Comparison of ENCODE assay signal across 5 cellular contexts in genomic region chr16:3501412-3501761, GRCh38. TPM values are rescaled to one million over a fixed set of nuclear protein-coding genes. Genes with fewer than 3 reads are reported as not detected.
DNase-seq lines count a peak whose midpoint lies in the region; TF ChIP-seq lines count a peak whose summit lies in the region.
"Not testable (repeated sequence)": the region's sequence is repeated elsewhere in the genome, so short reads cannot be mapped to it uniquely, and the experiment has no call there.

No MANE protein-coding gene starts in this region.

- H3K27ac Mint-ChIP-seq in activated CD4-positive, alpha-beta memory T cell treated with anti-CD3 and anti-CD28 coated beads for 36 hours = peak overlapping the region; percentile 91
- H3K27ac Mint-ChIP-seq in dendritic cell treated with granulocyte-macrophage colony-stimulating factor and Interleukin-4, amounts not matched to agents 40 ng/mL and 50 ng/mL, for 4 days = peak overlapping the region; percentile 85
- peak overlapping the region; percentile 78 to 89 (median 81) for H3K27ac Mint-ChIP-seq in immature natural killer cell

- intact Hi-C loops in activated CD4-positive, alpha-beta memory T cell treated with anti-CD3 and anti-CD28 coated beads for 36 hours (cut with micrococcal nuclease) = loop anchor here (2.0 to 10.0 kb wide), 4 partner anchors 73 to 349 kb away; partner anchors contain the start of genes NLRC3, OR1F1 and ZNF263
- intact Hi-C loops in dendritic cell treated with granulocyte-macrophage colony-stimulating factor and Interleukin-4, amounts not matched to agents 40 ng/mL and 50 ng/mL, for 4 days (cut with micrococcal nuclease) = loop anchor here (2.0 kb wide), 1 partner anchor 101 kb away; the partner anchor contains the start of genes ZNF174 and ZSCAN32

- not testable (repeated sequence) for H3K36me3 ChIP-seq in HUES48 (ENCODE audit: control insufficient read depth, insufficient read depth, low read length); parathyroid adenoma (ENCODE audit: control insufficient read depth, insufficient read depth, low read length)

- H3K9ac ChIP-seq in HUES48 (ENCODE audit: low read depth, low read length) (peak overlapping the region; percentile 59), parathyroid adenoma (peak overlapping the region; percentile 10)

- H3K27me3 Mint-ChIP-seq in activated CD4-positive, alpha-beta memory T cell treated with anti-CD3 and anti-CD28 coated beads for 36 hours; dendritic cell treated with granulocyte-macrophage colony-stimulating factor and Interleukin-4, amounts not matched to agents 40 ng/mL and 50 ng/mL, for 4 days: not testable (repeated sequence)
- peaks cover 6 to 14% (median 14%) of the 10 kb centered on the region in 3 donors for H3K27me3 Mint-ChIP-seq in immature natural killer cell (ENCODE audit: low read depth in 3 of 3)

- H3K79me2 ChIP-seq in parathyroid adenoma = peaks cover 10% of the 10 kb centered on the region

- H3K4me3 Mint-ChIP-seq in activated CD4-positive, alpha-beta memory T cell treated with anti-CD3 and anti-CD28 coated beads for 36 hours = peak overlapping the region; percentile 94
- H3K4me3 Mint-ChIP-seq in dendritic cell treated with granulocyte-macrophage colony-stimulating factor and Interleukin-4, amounts not matched to agents 40 ng/mL and 50 ng/mL, for 4 days = peak overlapping the region; percentile 82
- H3K4me3 Mint-ChIP-seq in immature natural killer cell = peak overlapping the region; percentile 85 to 92 (median 89)

- H3K36me3 Mint-ChIP-seq in activated CD4-positive, alpha-beta memory T cell treated with anti-CD3 and anti-CD28 coated beads for 36 hours = peaks cover 15% of the 10 kb centered on the region
- H3K36me3 Mint-ChIP-seq in dendritic cell treated with granulocyte-macrophage colony-stimulating factor and Interleukin-4, amounts not matched to agents 40 ng/mL and 50 ng/mL, for 4 days (ENCODE audit: low read depth) = peaks cover 27% of the 10 kb centered on the region
- H3K36me3 Mint-ChIP-seq in immature natural killer cell = not testable (repeated sequence)

- H3K27ac ChIP-seq in HUES48 (ENCODE audit: low read depth, low read length) (peak overlapping the region; percentile 87), parathyroid adenoma (peak overlapping the region; percentile 66)

- H3K4me1 ChIP-seq in HUES48 (ENCODE audit: control insufficient read depth, insufficient read depth, low read length); parathyroid adenoma: not testable (repeated sequence)

- CTCF ChIA-PET in activated CD4-positive, alpha-beta memory T cell treated with anti-CD3 and anti-CD28 coated beads for 36 hours (lab: Charles Lee) = interaction anchor here (0.9 to 2.4 kb wide), 3 partner anchors 44 to 351 kb away, joined by 4 to 14 read pairs (median 4); partner anchors contain the start of genes ZNF174 and ZSCAN32

- not testable (repeated sequence) for H3K9me3 Mint-ChIP-seq in activated CD4-positive, alpha-beta memory T cell treated with anti-CD3 and anti-CD28 coated beads for 36 hours; dendritic cell treated with granulocyte-macrophage colony-stimulating factor and Interleukin-4, amounts not matched to agents 40 ng/mL and 50 ng/mL, for 4 days; immature natural killer cell

- H3K9me3 ChIP-seq in HUES48 (ENCODE audit: control insufficient read depth, insufficient read depth, low read length); parathyroid adenoma (ENCODE audit: control insufficient read depth, low read length): not testable (repeated sequence)

- not testable (repeated sequence) for TF ChIP-seq CTCF in parathyroid adenoma (IDR thresholded peaks at IDR 0.05)

- DNase-seq in activated CD4-positive, alpha-beta memory T cell treated with anti-CD3 and anti-CD28 coated beads for 36 hours; immature natural killer cell: not testable (repeated sequence)

- H3K4me2 ChIP-seq in parathyroid adenoma (ENCODE audit: low read length) = peak overlapping the region; percentile 71

- H3K27me3 ChIP-seq in HUES48 (ENCODE audit: control insufficient read depth, insufficient read depth, low read length); parathyroid adenoma (ENCODE audit: control insufficient read depth, insufficient read depth, low read length): not testable (repeated sequence)

- H3K4me3 ChIP-seq in HUES48 (ENCODE audit: low read depth, low read length) = peak overlapping the region; percentile 80
- peak overlapping the region; percentile 92 for H3K4me3 ChIP-seq in parathyroid adenoma (ENCODE audit: low read depth, low read length)

- POLR2A ChIA-PET in activated CD4-positive, alpha-beta memory T cell treated with anti-CD3 and anti-CD28 coated beads for 36 hours (lab: Charles Lee) = interaction anchor here (1.5 kb wide), 1 partner anchor 12 kb away, joined by 3 read pairs; no protein-coding TSS in a partner anchor

- H2AFZ ChIP-seq in parathyroid adenoma = peak overlapping the region; percentile 89

- H3K4me1 Mint-ChIP-seq in activated CD4-positive, alpha-beta memory T cell treated with anti-CD3 and anti-CD28 coated beads for 36 hours (ENCODE audit: low read depth) = peaks cover 55% of the 10 kb centered on the region
- peaks cover 24% of the 10 kb centered on the region for H3K4me1 Mint-ChIP-seq in dendritic cell treated with granulocyte-macrophage colony-stimulating factor and Interleukin-4, amounts not matched to agents 40 ng/mL and 50 ng/mL, for 4 days (ENCODE audit: low read depth)
- H3K4me1 Mint-ChIP-seq in immature natural killer cell = peaks cover 31 to 45% of the 10 kb centered on the region in 2 donors

RNA-seq across cellular contexts. Expression of gene CLUAP1, which starts 0.6 kb away (rescaled TPM):
- 10 to 100 TPM; 17.6 to 21.0 TPM for total RNA-seq in activated CD4-positive, alpha-beta memory T cell treated with anti-CD3 and anti-CD28 coated beads for 36 hours
- polyA plus RNA-seq in immature natural killer cell = 10 to 100 TPM in 2 of 3 donors, 1 to 10 TPM in 1; 4.7 to 16.6 (median 10.3) TPM

RNA-seq across cellular contexts. Expression of gene C16orf90, which starts 6.1 kb away (rescaled TPM):
- total RNA-seq in activated CD4-positive, alpha-beta memory T cell treated with anti-CD3 and anti-CD28 coated beads for 36 hours = not detected
- not detected for polyA plus RNA-seq in immature natural killer cell

RNA-seq across cellular contexts. Expression of gene NAA60, which starts 57.9 kb away (rescaled TPM):
- 10 to 100 TPM; 26.9 to 34.1 TPM for total RNA-seq in activated CD4-positive, alpha-beta memory T cell treated with anti-CD3 and anti-CD28 coated beads for 36 hours
- polyA plus RNA-seq in immature natural killer cell = 10 to 100 TPM; 19.1 to 64.9 (median 26.2) TPM

RNA-seq across cellular contexts. Expression of gene ZNF597, which starts 58.1 kb away (rescaled TPM):
- 1 to 10 TPM; 1.6 to 2.1 TPM for total RNA-seq in activated CD4-positive, alpha-beta memory T cell treated with anti-CD3 and anti-CD28 coated beads for 36 hours
- polyA plus RNA-seq in immature natural killer cell = 1 to 10 TPM in 2 of 3 donors, under 1 TPM in 1; 0.37 to 1.7 (median 1.2) TPM
